ENCODE assay signal across 1 cellular context in the genomic region with DNA sequence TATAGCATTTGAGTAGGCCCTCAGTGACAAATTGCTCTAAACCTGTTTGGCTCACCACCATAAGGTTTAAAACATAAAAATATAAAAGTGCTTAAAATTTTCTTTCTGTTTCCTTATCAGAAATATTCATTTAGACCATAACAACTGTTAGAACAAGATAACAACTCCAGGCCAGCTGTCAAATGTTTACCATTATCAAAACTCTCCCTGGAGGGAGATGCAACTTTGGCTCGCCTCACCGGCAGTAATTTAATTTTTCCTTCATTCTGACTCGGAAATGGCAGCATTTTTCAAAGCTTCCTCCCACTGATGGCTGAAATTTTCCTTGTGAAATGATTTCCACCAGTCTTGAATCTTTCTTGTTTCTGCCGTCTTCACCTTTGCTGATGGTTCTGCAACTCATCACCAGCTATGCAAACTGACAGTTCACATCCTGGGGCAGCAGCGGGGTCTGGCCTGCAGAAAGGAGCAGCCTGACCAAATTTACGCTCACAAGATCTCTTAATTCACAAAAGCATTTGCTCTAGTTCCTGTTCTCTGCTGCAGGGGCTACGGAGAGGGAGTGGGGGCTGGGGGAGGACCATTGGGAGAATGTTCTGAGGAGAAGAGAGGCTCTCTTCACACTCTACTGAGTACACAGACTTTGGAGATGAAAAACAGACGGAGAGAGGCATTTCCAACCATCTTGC.
TF ChIP-seq lines count a peak whose summit lies in the region.

No MANE protein-coding gene starts in this region.

TF ChIP-seq in WTC11, 78 proteins besides CTCF, POLR2A, EP300 and RAD21 (continued from another document):
- TF ChIP-seq, protein P1, sequence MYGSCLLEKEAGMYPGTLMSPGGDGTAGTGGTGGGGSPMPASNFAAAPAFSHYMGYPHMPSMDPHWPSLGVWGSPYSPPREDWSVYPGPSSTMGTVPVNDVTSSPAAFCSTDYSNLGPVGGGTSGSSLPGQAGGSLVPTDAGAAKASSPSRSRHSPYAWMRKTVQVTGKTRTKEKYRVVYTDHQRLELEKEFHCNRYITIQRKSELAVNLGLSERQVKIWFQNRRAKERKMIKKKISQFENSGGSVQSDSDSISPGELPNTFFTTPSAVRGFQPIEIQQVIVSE (CRISPR knock-in tag; IDR thresholded peaks at IDR 0.05; ENCODE audit: borderline replicate concordance) = no peak
- no peak for TF ChIP-seq SMAD3 (CRISPR knock-in tag; IDR thresholded peaks at IDR 0.05; ENCODE audit: borderline replicate concordance)
- TF ChIP-seq NFATC4 (CRISPR knock-in tag; IDR thresholded peaks at IDR 0.05) = no peak
- TF ChIP-seq, protein P2, sequence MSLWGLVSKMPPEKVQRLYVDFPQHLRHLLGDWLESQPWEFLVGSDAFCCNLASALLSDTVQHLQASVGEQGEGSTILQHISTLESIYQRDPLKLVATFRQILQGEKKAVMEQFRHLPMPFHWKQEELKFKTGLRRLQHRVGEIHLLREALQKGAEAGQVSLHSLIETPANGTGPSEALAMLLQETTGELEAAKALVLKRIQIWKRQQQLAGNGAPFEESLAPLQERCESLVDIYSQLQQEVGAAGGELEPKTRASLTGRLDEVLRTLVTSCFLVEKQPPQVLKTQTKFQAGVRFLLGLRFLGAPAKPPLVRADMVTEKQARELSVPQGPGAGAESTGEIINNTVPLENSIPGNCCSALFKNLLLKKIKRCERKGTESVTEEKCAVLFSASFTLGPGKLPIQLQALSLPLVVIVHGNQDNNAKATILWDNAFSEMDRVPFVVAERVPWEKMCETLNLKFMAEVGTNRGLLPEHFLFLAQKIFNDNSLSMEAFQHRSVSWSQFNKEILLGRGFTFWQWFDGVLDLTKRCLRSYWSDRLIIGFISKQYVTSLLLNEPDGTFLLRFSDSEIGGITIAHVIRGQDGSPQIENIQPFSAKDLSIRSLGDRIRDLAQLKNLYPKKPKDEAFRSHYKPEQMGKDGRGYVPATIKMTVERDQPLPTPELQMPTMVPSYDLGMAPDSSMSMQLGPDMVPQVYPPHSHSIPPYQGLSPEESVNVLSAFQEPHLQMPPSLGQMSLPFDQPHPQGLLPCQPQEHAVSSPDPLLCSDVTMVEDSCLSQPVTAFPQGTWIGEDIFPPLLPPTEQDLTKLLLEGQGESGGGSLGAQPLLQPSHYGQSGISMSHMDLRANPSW (CRISPR knock-in tag; conservative IDR thresholded peaks at IDR 0.05; ENCODE audit: low read depth) = no peak
- no peak for TF ChIP-seq FOXK1 (CRISPR knock-in tag; IDR thresholded peaks at IDR 0.05)
- no peak for TF ChIP-seq NFYB (CRISPR knock-in tag; conservative IDR thresholded peaks at IDR 0.05; ENCODE audit: low read depth)
